Comparison of ENCODE assay signal across 8 cellular contexts in genomic region chr20:63657260-63657936, GRCh38. TPM values are rescaled to one million over a fixed set of nuclear protein-coding genes. Genes with fewer than 3 reads are reported as not detected.
DNase-seq lines count a peak whose midpoint lies in the region; ATAC-seq and TF ChIP-seq lines count a peak whose summit lies in the region.

No MANE protein-coding gene starts in this region.

- H3K9ac ChIP-seq in adipocyte (ENCODE audit: low read length), result peak overlapping the region; percentile 95
- peak overlapping the region in 1 of 2 donors; percentile 61 for H3K9ac ChIP-seq in liver (ENCODE audit: low read depth in 1 of 2, low read length in 2 of 2)

- TF ChIP-seq EP300 in upper lobe of left lung (IDR thresholded peaks at IDR 0.05), result no peak

- POLR2A ChIA-PET in CD8-positive, alpha-beta T cell (lab: Charles Lee), result interaction anchor here (0.7 to 2.0 kb wide), 8 partner anchors 16 to 208 kb away, joined by 3 to 23 read pairs (median 8); partner anchors contain the start of genes ARFRP1, GMEB2, HELZ2 and LIME1

- H3K27me3 ChIP-seq in CD8-positive, alpha-beta T cell (ENCODE audit: insufficient read depth, low read length), result no peaks in the 10 kb centered on the region
- H3K27me3 ChIP-seq in adipocyte (replicated peaks; ENCODE audit: control insufficient read depth, insufficient read depth, low read length) (peaks cover 5% of the 10 kb centered on the region), liver (ENCODE audit: control insufficient read depth in 4 of 4, insufficient read depth in 4 of 4, low read length in 3 of 4) (peaks cover 0 to 4% (median 0%) of the 10 kb centered on the region in 4 donors), upper lobe of left lung (peaks cover 0 to 7% (median 3%) of the 10 kb centered on the region in 4 donors)

- DNase-seq in CD8-positive, alpha-beta T cell, result no peak
- no peak for DNase-seq in adipocyte (ENCODE audit: low read depth)
- peak in 1 of 2 donors; percentile 83 for DNase-seq in upper lobe of left lung
- DNase-seq in cortex of kidney (lab: John Stamatoyannopoulos, UW), result no peak
- DNase-seq in epidermal melanocyte (ENCODE audit: insufficient read length, low spot score), result no peak

- H3K4me1 Mint-ChIP-seq in CD8-positive, alpha-beta T cell (ENCODE audit: low read depth), result peaks cover 36% of the 10 kb centered on the region

- ATAC-seq in CD8-positive, alpha-beta T cell, result no peak
- ATAC-seq in HG02981 (IDR thresholded peaks at IDR 0.05; ENCODE audit: unreplicated experiment) (peak; percentile 2), upper lobe of left lung (ENCODE audit: low FRiP score in 2 of 2) (no peak), GM21825 (IDR thresholded peaks at IDR 0.05; ENCODE audit: unreplicated experiment) (no peak)

- no peaks in the 10 kb centered on the region for H3K36me3 ChIP-seq in CD8-positive, alpha-beta T cell (ENCODE audit: insufficient read depth, low read length)
- H3K36me3 ChIP-seq in adipocyte (ENCODE audit: control insufficient read depth, insufficient read depth, low read length, severe bottlenecking), result peaks cover 19% of the 10 kb centered on the region
- H3K36me3 ChIP-seq in liver (ENCODE audit: control insufficient read depth in 4 of 4, insufficient read depth in 3 of 4, low read depth in 1 of 4, low read length in 3 of 4), result peaks cover 0 to 9% (median 3%) of the 10 kb centered on the region in 4 donors
- H3K36me3 ChIP-seq in upper lobe of left lung, result peaks cover 6 to 22% (median 15%) of the 10 kb centered on the region in 4 donors

- H3K9me3 ChIP-seq in CD8-positive, alpha-beta T cell (ENCODE audit: low read length), result no peaks in the 10 kb centered on the region
- no peaks in the 10 kb centered on the region for H3K9me3 ChIP-seq in adipocyte (ENCODE audit: control insufficient read depth, low read length)
- H3K9me3 ChIP-seq in liver (ENCODE audit: control insufficient read depth in 4 of 4, low read length in 3 of 4), result no peaks in the 10 kb centered on the region
- no peaks in the 10 kb centered on the region for H3K9me3 ChIP-seq in upper lobe of left lung

- H3K27ac ChIP-seq in CD8-positive, alpha-beta T cell (ENCODE audit: low read depth, low read length), result peak overlapping the region; percentile 75
- H3K27ac ChIP-seq in liver (ENCODE audit: low read depth in 1 of 2, low read length in 2 of 2) (peak overlapping the region; percentile 88 to 90), upper lobe of left lung (peak overlapping the region; percentile 84 to 91 (median 90))

- no peaks in the 10 kb centered on the region for H3K9me3 Mint-ChIP-seq in CD8-positive, alpha-beta T cell

- H3K27me3 Mint-ChIP-seq in CD8-positive, alpha-beta T cell (ENCODE audit: low read depth), result no peaks in the 10 kb centered on the region

- peak overlapping the region; percentile 93 for H3K4me3 Mint-ChIP-seq in CD8-positive, alpha-beta T cell

- H3K4me3 ChIP-seq in CD8-positive, alpha-beta T cell (ENCODE audit: low read depth, low read length), result peak overlapping the region; percentile 97
- H3K4me3 ChIP-seq in adipocyte (ENCODE audit: low read length), result peak overlapping the region; percentile 94
- H3K4me3 ChIP-seq in liver (ENCODE audit: low read depth in 1 of 3, low read length in 3 of 3), result peak overlapping the region; percentile 53 to 88 (median 63)
- peak overlapping the region; percentile 2 to 89 (median 80) for H3K4me3 ChIP-seq in upper lobe of left lung

- intact Hi-C loops in CD8-positive, alpha-beta T cell (cut with DNase I, micrococcal nuclease), result loop anchor here in 1 of 2 experiments (5.0 kb wide), 2 partner anchors 80 to 325 kb away; partner anchors contain the start of genes LIME1, PRPF6 and SLC2A4RG

- peak overlapping the region; percentile 91 for H3K27ac Mint-ChIP-seq in CD8-positive, alpha-beta T cell

- H3K4me1 ChIP-seq in CD8-positive, alpha-beta T cell (ENCODE audit: insufficient read depth, low read length), result peaks cover 35% of the 10 kb centered on the region
- H3K4me1 ChIP-seq in adipocyte (ENCODE audit: control insufficient read depth, insufficient read depth, low read length) (peaks cover 19% of the 10 kb centered on the region), liver (ENCODE audit: control insufficient read depth in 4 of 4, insufficient read depth in 4 of 4, low read length in 3 of 4) (peaks cover 10 to 31% (median 17%) of the 10 kb centered on the region in 4 donors), upper lobe of left lung (peaks cover 32 to 41% (median 38%) of the 10 kb centered on the region in 4 donors)

- peaks cover 20% of the 10 kb centered on the region for H3K36me3 Mint-ChIP-seq in CD8-positive, alpha-beta T cell

- CTCF ChIA-PET in CD8-positive, alpha-beta T cell (lab: Charles Lee), result interaction anchor here (0.6 to 1.9 kb wide), 3 partner anchors 15 to 314 kb away, joined by 3 to 12 read pairs (median 11); partner anchors contain the start of gene PTK6

- TF ChIP-seq RAD21 in liver (IDR thresholded peaks at IDR 0.05), result no peak

- TF ChIP-seq CTCF in CD8-positive, alpha-beta T cell (IDR thresholded peaks at IDR 0.05), result no peak
- TF ChIP-seq CTCF in liver (IDR thresholded peaks at IDR 0.05; ENCODE audit: low read depth, low read length, missing input control), result no peak
- TF ChIP-seq CTCF in upper lobe of left lung (IDR thresholded peaks at IDR 0.05), result no peak

- no peak for TF ChIP-seq POLR2A in upper lobe of left lung (IDR thresholded peaks at IDR 0.05)

- 64% methylated on average over 31 of the region's 31 CpGs for WGBS in liver
- 40 to 60% methylated on average over 15 to 31 of the region's 31 CpGs for WGBS in upper lobe of left lung, 2 donors

TF ChIP-seq in liver, 16 proteins besides CTCF, POLR2A, EP300 and RAD21 (continues in another document):
- TF ChIP-seq SP1 (IDR thresholded peaks at IDR 0.05), result no peak
- TF ChIP-seq NR2F2 (IDR thresholded peaks at IDR 0.05), result no peak
- TF ChIP-seq TAF1 (conservative IDR thresholded peaks at IDR 0.05), result no peak
- TF ChIP-seq HNF4A (conservative IDR thresholded peaks at IDR 0.05), result no peak
- TF ChIP-seq, protein P1, sequence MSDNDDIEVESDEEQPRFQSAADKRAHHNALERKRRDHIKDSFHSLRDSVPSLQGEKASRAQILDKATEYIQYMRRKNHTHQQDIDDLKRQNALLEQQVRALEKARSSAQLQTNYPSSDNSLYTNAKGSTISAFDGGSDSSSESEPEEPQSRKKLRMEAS (IDR thresholded peaks at IDR 0.05), result no peak
- no peak for TF ChIP-seq FOXA1 (IDR thresholded peaks at IDR 0.05)
- no peak for TF ChIP-seq FOXA2 (IDR thresholded peaks at IDR 0.05)
- TF ChIP-seq, protein P2, sequence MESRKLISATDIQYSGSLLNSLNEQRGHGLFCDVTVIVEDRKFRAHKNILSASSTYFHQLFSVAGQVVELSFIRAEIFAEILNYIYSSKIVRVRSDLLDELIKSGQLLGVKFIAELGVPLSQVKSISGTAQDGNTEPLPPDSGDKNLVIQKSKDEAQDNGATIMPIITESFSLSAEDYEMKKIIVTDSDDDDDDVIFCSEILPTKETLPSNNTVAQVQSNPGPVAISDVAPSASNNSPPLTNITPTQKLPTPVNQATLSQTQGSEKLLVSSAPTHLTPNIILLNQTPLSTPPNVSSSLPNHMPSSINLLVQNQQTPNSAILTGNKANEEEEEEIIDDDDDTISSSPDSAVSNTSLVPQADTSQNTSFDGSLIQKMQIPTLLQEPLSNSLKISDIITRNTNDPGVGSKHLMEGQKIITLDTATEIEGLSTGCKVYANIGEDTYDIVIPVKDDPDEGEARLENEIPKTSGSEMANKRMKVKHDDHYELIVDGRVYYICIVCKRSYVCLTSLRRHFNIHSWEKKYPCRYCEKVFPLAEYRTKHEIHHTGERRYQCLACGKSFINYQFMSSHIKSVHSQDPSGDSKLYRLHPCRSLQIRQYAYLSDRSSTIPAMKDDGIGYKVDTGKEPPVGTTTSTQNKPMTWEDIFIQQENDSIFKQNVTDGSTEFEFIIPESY (IDR thresholded peaks at IDR 0.05), result no peak
- no peak for TF ChIP-seq RXRA (IDR thresholded peaks at IDR 0.05)
- TF ChIP-seq GABPA (IDR thresholded peaks at IDR 0.05 in 1 of 2, conservative IDR thresholded peaks at IDR 0.05 in 1 of 2), result no peak

RNA-seq across cellular contexts. Expression of gene RTEL1, which starts 0.7 kb away (rescaled TPM):
- total RNA-seq in CD8-positive, alpha-beta T cell, result 10 to 100 TPM; 21.4 to 24.9 TPM
- 10 to 100 TPM; 10.4 to 16.9 TPM for total RNA-seq in liver
- polyA plus RNA-seq in liver, result 1 to 10 TPM; 3.7 to 4.3 TPM
- 10 to 100 TPM in 5 of 6 donors, 1 to 10 TPM in 1; 8.6 to 73.3 (median 32.5) TPM for total RNA-seq in upper lobe of left lung

RNA-seq across cellular contexts. Expression of gene STMN3, which starts 4.2 kb away (rescaled TPM):
- total RNA-seq in CD8-positive, alpha-beta T cell, result 10 to 100 TPM; 64.2 to 65.9 TPM
- 1 to 10 TPM in 1 of 2 donors, under 1 TPM in 1; 0.67 to 2.9 TPM for total RNA-seq in liver
- polyA plus RNA-seq in liver, result 1 to 10 TPM in 1 of 2 donors, under 1 TPM in 1; 0.42 to 1.2 TPM
- 10 to 100 TPM in 3 of 6 donors, 1 to 10 TPM in 3; 2.1 to 16.5 (median 9.1) TPM for total RNA-seq in upper lobe of left lung

RNA-seq across cellular contexts. Expression of gene GMEB2, which starts 30.5 kb away (rescaled TPM):
- total RNA-seq in CD8-positive, alpha-beta T cell, result 10 to 100 TPM; 31.4 to 33.8 TPM
- total RNA-seq in liver, result 1 to 10 TPM; 6.6 to 8.6 TPM
- polyA plus RNA-seq in liver, result 1 to 10 TPM; 1.3 to 4.0 TPM
- 10 to 100 TPM; 10.1 to 12.9 (median 12.4) TPM for total RNA-seq in upper lobe of left lung

RNA-seq across cellular contexts. Expression of gene TNFRSF6B, which starts 39.1 kb away (rescaled TPM):
- total RNA-seq in CD8-positive, alpha-beta T cell, result 1 to 10 TPM; 2.0 to 3.0 TPM
- total RNA-seq in liver, result under 1 TPM in 1 of 2 donors, not detected in 1; 0.09 TPM
- under 1 TPM in 1 of 2 donors, not detected in 1; 0.73 TPM for polyA plus RNA-seq in liver
- total RNA-seq in upper lobe of left lung, result 10 to 100 TPM; 13.8 to 34.8 (median 16.9) TPM

RNA-seq across cellular contexts. Expression of gene ARFRP1, which starts 50.4 kb away (rescaled TPM):
- total RNA-seq in CD8-positive, alpha-beta T cell, result 10 to 100 TPM; 25.1 to 28.6 TPM
- total RNA-seq in liver (10 to 100 TPM; 14.2 to 21.0 TPM), upper lobe of left lung (10 to 100 TPM; 26.8 to 56.4 (median 46.3) TPM)
- 10 to 100 TPM; 20.0 to 26.9 TPM for polyA plus RNA-seq in liver
